In the genomic region with DNA sequence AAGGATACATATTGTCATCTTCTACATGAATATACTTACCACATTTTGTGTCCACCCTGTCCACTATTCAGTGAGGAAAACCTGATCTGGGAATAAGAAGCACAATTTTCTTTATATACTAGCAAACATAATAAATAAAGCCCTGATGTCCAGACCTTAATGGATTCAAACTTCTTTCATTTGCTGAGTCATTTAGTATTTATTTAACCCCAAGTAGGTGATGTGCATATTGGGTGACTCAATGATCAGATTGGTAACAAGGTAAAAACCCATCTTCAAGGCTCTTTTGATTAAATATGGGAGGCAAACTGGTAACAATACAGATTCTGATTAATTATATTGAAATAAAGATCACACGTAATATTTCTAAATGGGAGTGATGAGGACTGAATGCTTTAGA, we compare ENCODE assay signal across 19 cellular contexts.
DNase-seq lines count a peak whose midpoint lies in the region; ATAC-seq, FAIRE-seq and TF ChIP-seq lines count a peak whose summit lies in the region.
"Had no signal": no experiment of that assay in that cellular context is flagged by ENCODE, and none has a peak within 500 bp of the region (broad histone marks: within the 10 kb centered on the region; RNA-seq: fewer than 3 reads in every experiment).

No MANE protein-coding gene starts in this region.

- no peaks in the 10 kb centered on the region for H3F3A ChIP-seq in PC-3 (ENCODE audit: low read length, unreplicated experiment)

- H3K9ac ChIP-seq in IMR-90 (ENCODE audit: low read depth, low read length) (no peak overlapping the region), PC-3 (ENCODE audit: low read length) (peak overlapping the region; percentile 51; the same call in 1 of the 2 replicates)

- H3K4me2 ChIP-seq in IMR-90 (ENCODE audit: low read depth, low read length): no peak overlapping the region
- peak overlapping the region; percentile 57; the same call in 1 of the 2 replicates for H3K4me2 ChIP-seq in PC-3 (ENCODE audit: low read length)
- H3K4me2 ChIP-seq in OCI-LY7 (ENCODE audit: low read length): no peak overlapping the region

- H4K8ac ChIP-seq in IMR-90 (ENCODE audit: low read depth in 2 of 2, low read length in 2 of 2): no peak overlapping the region

- no CpG with 5 or more reads among the region's 1 CpG for WGBS in IMR-90 (ENCODE audit: extremely low coverage in 2 of 2, insufficient read length in 1 of 2), 2 experiments

- dilution Hi-C loops in IMR-90 (cut with HindIII; ENCODE audit: low sequenced_read_pairs, unreplicated experiment): no loop called here

- H3K27me3 ChIP-seq in IMR-90 (ENCODE audit: control insufficient read depth, insufficient read depth, low read length): no peaks in the 10 kb centered on the region
- no peaks in the 10 kb centered on the region for H3K27me3 ChIP-seq in PC-3 (ENCODE audit: low read length)
- H3K27me3 ChIP-seq in bronchial epithelial cell (ENCODE audit: control insufficient read depth, insufficient read depth, low read length): no peaks in the 10 kb centered on the region
- H3K27me3 ChIP-seq: BE2C had no signal

- CTCF ChIA-PET in IMR-90 (lab: Yijun Ruan, JAX) (no interaction called here), PC-3 (lab: Charles Lee) (no interaction called here), OCI-LY7 (lab: Charles Lee; ENCODE audit: unreplicated experiment) (no interaction called here)

- H3K56ac ChIP-seq in IMR-90 (ENCODE audit: extremely low read depth, insufficient read depth, low read length): no peak overlapping the region

- no peak overlapping the region for H2BK20ac ChIP-seq in IMR-90 (ENCODE audit: low read depth, low read length)

- H3K36me3 ChIP-seq in IMR-90 (ENCODE audit: control insufficient read depth, insufficient read depth, low read length) (no peaks in the 10 kb centered on the region), PC-3 (ENCODE audit: low read depth, low read length) (no peaks in the 10 kb centered on the region), bronchial epithelial cell (ENCODE audit: control insufficient read depth, insufficient read depth, low read length) (no peaks in the 10 kb centered on the region), OCI-LY7 (ENCODE audit: insufficient read depth, low read length) (no peaks in the 10 kb centered on the region)
- H3K36me3 ChIP-seq: BE2C had no signal

- no peaks in the 10 kb centered on the region for H3K79me1 ChIP-seq in IMR-90 (ENCODE audit: low read depth in 1 of 2, low read length in 2 of 2)

- no peaks in the 10 kb centered on the region for H3K4me1 ChIP-seq in IMR-90 (ENCODE audit: control insufficient read depth, insufficient read depth, low read length)
- peaks cover 29% of the 10 kb centered on the region for H3K4me1 ChIP-seq in PC-3 (ENCODE audit: insufficient read depth, low read length)
- no peaks in the 10 kb centered on the region for H3K4me1 ChIP-seq in OCI-LY7 (ENCODE audit: insufficient read depth, low read length, poor library complexity, severe bottlenecking)
- H3K4me1 ChIP-seq: BE2C had no signal

- H3K18ac ChIP-seq in IMR-90 (ENCODE audit: low read depth, low read length): no peak overlapping the region

- H2BK15ac ChIP-seq in IMR-90 (ENCODE audit: low read depth, low read length): no peak overlapping the region

- H2AFZ ChIP-seq in IMR-90 (replicated peaks; ENCODE audit: low read length, poor library complexity) (no peak overlapping the region), PC-3 (ENCODE audit: low read length) (no peak overlapping the region), OCI-LY7 (ENCODE audit: low read length) (no peak overlapping the region)

- H3K9me1 ChIP-seq in IMR-90 (ENCODE audit: insufficient read depth, low read length): no peaks in the 10 kb centered on the region

- H3K9me3 ChIP-seq in IMR-90 (ENCODE audit: control insufficient read depth, insufficient read depth, low read length) (no peaks in the 10 kb centered on the region), PC-3 (ENCODE audit: low read length) (no peaks in the 10 kb centered on the region), OCI-LY7 (ENCODE audit: low read length) (no peaks in the 10 kb centered on the region)
- H3K9me3 ChIP-seq: BE2C had no signal

- no peak overlapping the region for H3K23ac ChIP-seq in IMR-90 (ENCODE audit: low read depth, low read length)

- H3K4me3 ChIP-seq in IMR-90 (ENCODE audit: insufficient read depth, low read depth, low read length) (no peak overlapping the region), PC-3 (ENCODE audit: low read length) (no peak overlapping the region), bronchial epithelial cell (ENCODE audit: low read depth, low read length) (no peak overlapping the region), OCI-LY7 (ENCODE audit: low read depth, low read length, poor library complexity, severe bottlenecking) (no peak overlapping the region)

- H3K27ac ChIP-seq in IMR-90 (ENCODE audit: insufficient read depth, low read length) (no peak overlapping the region), PC-3 (ENCODE audit: low read length) (peak overlapping the region; percentile 76), OCI-LY7 (ENCODE audit: low read depth, low read length, poor library complexity, severe bottlenecking) (no peak overlapping the region)

- H4K20me1 ChIP-seq in IMR-90 (ENCODE audit: insufficient read depth, low read length) (no peaks in the 10 kb centered on the region), PC-3 (ENCODE audit: low read length) (no peaks in the 10 kb centered on the region), OCI-LY7 (ENCODE audit: insufficient read depth, low read length) (no peaks in the 10 kb centered on the region)

- no peak for TF ChIP-seq RAD21 in IMR-90 (IDR thresholded peaks at IDR 0.05; ENCODE audit: low read length)

- no peak for TF ChIP-seq POLR2A in IMR-90 (IDR thresholded peaks at IDR 0.05; ENCODE audit: low read depth, low read length)

- H4K5ac ChIP-seq in IMR-90 (ENCODE audit: low read depth, low read length): no peak overlapping the region

- BruUV-seq in IMR-90 (replicated peaks; lab: Mats Ljungman, UMichigan): no TSS peak
- no TSS peak for BruUV-seq in PC-3 (replicated peaks; lab: Mats Ljungman, UMichigan)
- no TSS peak for BruUV-seq in OCI-LY7 (replicated peaks; lab: Mats Ljungman, UMichigan)

- TF ChIP-seq CTCF in IMR-90 (conservative IDR thresholded peaks at IDR 0.05; ENCODE audit: low read depth, low read length): no peak
- no peak for TF ChIP-seq CTCF in PC-3 (conservative IDR thresholded peaks at IDR 0.05; ENCODE audit: low read depth, low read length)
- no peak for TF ChIP-seq CTCF in bronchial epithelial cell (IDR thresholded peaks at IDR 0.05; ENCODE audit: insufficient read depth, low read length, severe bottlenecking)
- TF ChIP-seq CTCF in OCI-LY7 (conservative IDR thresholded peaks at IDR 0.05; ENCODE audit: low read length): no peak

- H3K9me2 ChIP-seq in PC-3 (replicated peaks; ENCODE audit: low read length): no peaks in the 10 kb centered on the region
- no peaks in the 10 kb centered on the region for H3K9me2 ChIP-seq in OCI-LY7 (ENCODE audit: insufficient read depth, low read length)

- H4K91ac ChIP-seq in IMR-90 (ENCODE audit: insufficient read depth, low read depth, low read length): no peak overlapping the region

- no peak overlapping the region for H2BK120ac ChIP-seq in IMR-90 (ENCODE audit: low read depth, low read length)

- POLR2A ChIA-PET in IMR-90 (lab: Charles Lee; ENCODE audit: unreplicated experiment) (no interaction called here), PC-3 (lab: Charles Lee; ENCODE audit: unreplicated experiment) (no interaction called here), OCI-LY7 (lab: Charles Lee) (no interaction called here)

- H3K14ac ChIP-seq in IMR-90 (replicated peaks; ENCODE audit: low read depth, low read length): no peak overlapping the region

- DNase-seq in IMR-90 (no peak), PC-3 (peak; percentile 59), bronchial epithelial cell (ENCODE audit: low read depth) (peak; percentile 31), kidney tubule cell (ENCODE audit: low spot score) (peak; percentile 6), OCI-LY7 (ENCODE audit: low spot score) (no peak), NCI-H446 (lab: John Stamatoyannopoulos, UW) (no peak)
- DNase-seq: ACHN; BE2C; C1 segment of cervical spinal cord; CD4-positive, CD25-positive, alpha-beta regulatory T cell; CD8-positive, alpha-beta memory T cell; COR-L47; DMS79 treated with DMSO at 0.1 percent for 48 hours; GF-D8; H9 had no signal

- no peak overlapping the region for H2AK5ac ChIP-seq in IMR-90 (ENCODE audit: low read depth, low read length)

- ATAC-seq in IMR-90 (ENCODE audit: low read depth) (no peak), PC-3 (peak; percentile 40), GM21619 (IDR thresholded peaks at IDR 0.05; ENCODE audit: unreplicated experiment) (no peak)
- ATAC-seq: HepG2 had no signal

- intact Hi-C loops in IMR-90 (cut with micrococcal nuclease) (no loop called here), PC-3 (cut with micrococcal nuclease) (loop anchor here (10.0 kb wide), 1 partner anchor 142 kb away; no protein-coding TSS in a partner anchor), OCI-LY7 (cut with micrococcal nuclease; ENCODE audit: unreplicated experiment) (no loop called here)

- H2BK5ac ChIP-seq in IMR-90 (ENCODE audit: low read depth, low read length, poor library complexity, severe bottlenecking): no peak overlapping the region

- no peaks in the 10 kb centered on the region for H3K79me2 ChIP-seq in PC-3 (ENCODE audit: low read length)
- H3K79me2 ChIP-seq in OCI-LY7 (ENCODE audit: insufficient read depth, low read depth, low read length): no peaks in the 10 kb centered on the region

- in situ Hi-C loops in IMR-90 (cut with MboI; ENCODE audit: low sequenced_read_pairs): no loop called here

- no peak overlapping the region for H3K4ac ChIP-seq in IMR-90 (ENCODE audit: low read depth, low read length)

- no peak for FAIRE-seq in bronchial epithelial cell (lab: Jason Lieb, UNC)
- FAIRE-seq: D721Med, H1, HepG2 had no signal

- H2AK9ac ChIP-seq in IMR-90 (replicated peaks; ENCODE audit: low read depth, low read length, poor library complexity): no peak overlapping the region

TF ChIP-seq in IMR-90, 13 proteins besides CTCF, POLR2A, EP300 and RAD21:
- TF ChIP-seq, protein P1, sequence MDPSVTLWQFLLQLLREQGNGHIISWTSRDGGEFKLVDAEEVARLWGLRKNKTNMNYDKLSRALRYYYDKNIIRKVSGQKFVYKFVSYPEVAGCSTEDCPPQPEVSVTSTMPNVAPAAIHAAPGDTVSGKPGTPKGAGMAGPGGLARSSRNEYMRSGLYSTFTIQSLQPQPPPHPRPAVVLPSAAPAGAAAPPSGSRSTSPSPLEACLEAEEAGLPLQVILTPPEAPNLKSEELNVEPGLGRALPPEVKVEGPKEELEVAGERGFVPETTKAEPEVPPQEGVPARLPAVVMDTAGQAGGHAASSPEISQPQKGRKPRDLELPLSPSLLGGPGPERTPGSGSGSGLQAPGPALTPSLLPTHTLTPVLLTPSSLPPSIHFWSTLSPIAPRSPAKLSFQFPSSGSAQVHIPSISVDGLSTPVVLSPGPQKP (IDR thresholded peaks at IDR 0.05; ENCODE audit: borderline replicate concordance, low read depth, low read length): no peak
- no peak for TF ChIP-seq SMC3 (IDR thresholded peaks at IDR 0.05; ENCODE audit: low read depth, low read length)
- TF ChIP-seq NFE2L2 (IDR thresholded peaks at IDR 0.05; ENCODE audit: low read depth, low read length): 0 out of 2 replicates have a peak, but pooled peaks have one; percentile 8
- no peak for TF ChIP-seq CHD1 (IDR thresholded peaks at IDR 0.05; ENCODE audit: low read depth, low read length)
- no peak for TF ChIP-seq RCOR1 (IDR thresholded peaks at IDR 0.05; ENCODE audit: insufficient replicate concordance, low read length)
- no peak for TF ChIP-seq CEBPB (IDR thresholded peaks at IDR 0.05; ENCODE audit: low read depth, low read length)

Comparison
In these comparisons a context has a peak if more than half of its experiments do, and no peak if none do; other contexts are left out.
1. DNase-seq: peak in PC-3 (single experiment), bronchial epithelial cell (single experiment) and kidney tubule cell (single experiment); none in IMR-90 (single experiment), OCI-LY7 (single experiment) and NCI-H446 (0 of 2).